9 cellular contexts compared by ENCODE assay signal in genomic region chr17:73231363-73231762, GRCh38. TPM values are rescaled to one million over a fixed set of nuclear protein-coding genes. Genes with fewer than 3 reads are reported as not detected.
DNase-seq lines count a peak whose midpoint lies in the region; ATAC-seq, FAIRE-seq and TF ChIP-seq lines count a peak whose summit lies in the region.
"Had no signal": no experiment of that assay in that cellular context is flagged by ENCODE, and none has a peak within 500 bp of the region (broad histone marks: within the 10 kb centered on the region; RNA-seq: fewer than 3 reads in every experiment).

No MANE protein-coding gene starts in this region.

- no peaks in the 10 kb centered on the region for H3K27me3 Mint-ChIP-seq in natural killer cell treated with Interleukin-12 subunit alpha and Interleukin-12 subunit beta and Interleukin-15 and Interleukin-18, amount 100 ng/mL, for 72 hours

- no peaks in the 10 kb centered on the region for H3K9me1 ChIP-seq in endothelial cell of umbilical vein (replicated peaks; ENCODE audit: control insufficient read depth, extremely low read depth, insufficient read depth, low read length)

- H3K9me3 ChIP-seq in cardiac muscle cell (ENCODE audit: low read depth) (no peaks in the 10 kb centered on the region), SK-N-MC (ENCODE audit: low read depth, low read length) (no peaks in the 10 kb centered on the region), endothelial cell of umbilical vein (replicated peaks; ENCODE audit: control insufficient read depth, insufficient read depth, low read length) (no peaks in the 10 kb centered on the region)

- no peak for TF ChIP-seq CTCF in cardiac muscle cell (IDR thresholded peaks at IDR 0.05; ENCODE audit: low read depth, low read length)
- no peak for TF ChIP-seq CTCF in endothelial cell of umbilical vein (IDR thresholded peaks at IDR 0.05; ENCODE audit: extremely low read depth in 1 of 2, insufficient read depth in 1 of 2, low read depth in 1 of 2, low read length in 2 of 2)
- TF ChIP-seq CTCF in omental fat pad (IDR thresholded peaks at IDR 0.05): no peak

- peak; percentile 38 for FAIRE-seq in endothelial cell of umbilical vein (lab: Jason Lieb, UNC)

- BruUV-seq in endothelial cell of umbilical vein (replicated peaks; lab: Mats Ljungman, UMichigan): no TSS peak

- H3K4me2 ChIP-seq in endothelial cell of umbilical vein (ENCODE audit: insufficient read depth, low read length): peak overlapping the region; percentile 92

- CTCF ChIA-PET in endothelial cell of umbilical vein (lab: Charles Lee): interaction anchor here (1.1 to 3.2 kb wide), 13 partner anchors 11 to 968 kb away, joined by 4 to 34 read pairs (median 9); partner anchors contain the start of gene COG1

- ATAC-seq in left ventricle myocardium superior (no peak), GM21381 (IDR thresholded peaks at IDR 0.05; ENCODE audit: unreplicated experiment) (no peak), omental fat pad (ENCODE audit: low FRiP score) (no peak)
- no peak for ATAC-seq in natural killer cell treated with Interleukin-12 subunit alpha and Interleukin-12 subunit beta and Interleukin-15 and Interleukin-18, amount 100 ng/mL, for 72 hours

- H3K9me3 Mint-ChIP-seq in natural killer cell treated with Interleukin-12 subunit alpha and Interleukin-12 subunit beta and Interleukin-15 and Interleukin-18, amount 100 ng/mL, for 72 hours: no peaks in the 10 kb centered on the region

- H3K4me3 Mint-ChIP-seq in natural killer cell treated with Interleukin-12 subunit alpha and Interleukin-12 subunit beta and Interleukin-15 and Interleukin-18, amount 100 ng/mL, for 72 hours: peak overlapping the region; percentile 96

- H3K27ac ChIP-seq in cardiac muscle cell: peak overlapping the region; percentile 21
- H3K27ac ChIP-seq in SK-N-MC: no peak overlapping the region
- H3K27ac ChIP-seq in endothelial cell of umbilical vein (ENCODE audit: insufficient read depth, low read depth, low read length): peak overlapping the region; percentile 83

- H3K79me2 ChIP-seq in endothelial cell of umbilical vein (ENCODE audit: control insufficient read depth, insufficient read depth, low read length): peaks cover 59% of the 10 kb centered on the region

- TF ChIP-seq POLR2A in endothelial cell of umbilical vein (IDR thresholded peaks at IDR 0.05; ENCODE audit: low read depth, low read length): no peak

- H3K36me3 Mint-ChIP-seq in natural killer cell treated with Interleukin-12 subunit alpha and Interleukin-12 subunit beta and Interleukin-15 and Interleukin-18, amount 100 ng/mL, for 72 hours: peaks cover 16% of the 10 kb centered on the region

- peak overlapping the region; percentile 95 to 97 for H3K27ac Mint-ChIP-seq in natural killer cell treated with Interleukin-12 subunit alpha and Interleukin-12 subunit beta and Interleukin-15 and Interleukin-18, amount 100 ng/mL, for 72 hours

- H3K4me1 ChIP-seq in cardiac muscle cell (ENCODE audit: low read depth) (peaks cover 14% of the 10 kb centered on the region), endothelial cell of umbilical vein (ENCODE audit: control insufficient read depth, extremely low read depth, insufficient read depth, low read length) (peaks cover 42% of the 10 kb centered on the region)

- H3K9ac ChIP-seq in SK-N-MC (ENCODE audit: insufficient read length): peak overlapping the region; percentile 94
- peak overlapping the region; percentile 81 for H3K9ac ChIP-seq in endothelial cell of umbilical vein (replicated peaks; ENCODE audit: extremely low read depth, insufficient read depth, low read length)

- DNase-seq in cardiac muscle cell (ENCODE audit: low read depth in 1 of 2, low spot score in 1 of 2): peak; percentile 27 to 41
- DNase-seq in left ventricle myocardium superior: no peak
- no peak for DNase-seq in SK-N-MC (ENCODE audit: low read depth, low spot score)
- peak; percentile 41 for DNase-seq in endothelial cell of umbilical vein (ENCODE audit: low read depth, low spot score)
- DNase-seq in natural killer cell treated with Interleukin-12 subunit alpha and Interleukin-12 subunit beta and Interleukin-15 and Interleukin-18, amount 100 ng/mL, for 72 hours (ENCODE audit: low spot score): no peak
- DNase-seq in omental fat pad (ENCODE audit: low spot score): no peak
- DNase-seq in NCI-H510A (lab: John Stamatoyannopoulos, UW): no peak

- POLR2A ChIA-PET in endothelial cell of umbilical vein (lab: Charles Lee): no interaction called here

- peak overlapping the region; percentile 86 for H3K4me3 ChIP-seq in cardiac muscle cell
- H3K4me3 ChIP-seq in SK-N-MC: peak overlapping the region; percentile 84
- H3K4me3 ChIP-seq in endothelial cell of umbilical vein (replicated peaks in 1 of 3; ENCODE audit: insufficient read depth in 1 of 3, low read depth in 1 of 3, low read length in 3 of 3): peak overlapping the region; percentile 83 to 93 (median 84)

- peak overlapping the region; percentile 90 for H2AFZ ChIP-seq in endothelial cell of umbilical vein (ENCODE audit: low read depth, low read length)

- no peaks in the 10 kb centered on the region for H3K27me3 ChIP-seq in cardiac muscle cell
- H3K27me3 ChIP-seq in endothelial cell of umbilical vein (ENCODE audit: control insufficient read depth in 2 of 2, insufficient read depth in 2 of 2, low read length in 2 of 2): no peaks in the 10 kb centered on the region

- H4K20me1 ChIP-seq in endothelial cell of umbilical vein (replicated peaks; ENCODE audit: control insufficient read depth, extremely low read depth, insufficient read depth, low read length): no peaks in the 10 kb centered on the region

- peaks cover 42 to 59% of the 10 kb centered on the region in 2 donors for H3K4me1 Mint-ChIP-seq in natural killer cell treated with Interleukin-12 subunit alpha and Interleukin-12 subunit beta and Interleukin-15 and Interleukin-18, amount 100 ng/mL, for 72 hours (ENCODE audit: low read depth in 2 of 2)

- intact Hi-C loops in left ventricle myocardium superior (cut with micrococcal nuclease) (no loop called here), endothelial cell of umbilical vein (cut with micrococcal nuclease) (loop anchor here (1.0 to 10.0 kb wide), 5 partner anchors 28 to 973 kb away; partner anchors contain the start of genes RPL38 and SLC39A11)

- H3K36me3 ChIP-seq in cardiac muscle cell: peaks cover 12% of the 10 kb centered on the region
- H3K36me3 ChIP-seq in SK-N-MC (ENCODE audit: insufficient read depth, low read length): peaks cover 21% of the 10 kb centered on the region
- peaks cover 7 to 11% of the 10 kb centered on the region in 2 experiments for H3K36me3 ChIP-seq in endothelial cell of umbilical vein (ENCODE audit: control insufficient read depth in 2 of 2, extremely low read depth in 1 of 2, insufficient read depth in 2 of 2, low read length in 2 of 2)

- dilution Hi-C loops in endothelial cell of umbilical vein (cut with MboI; ENCODE audit: extremely low pct_ligation_motif_present, low sequenced_read_pairs): no loop called here

TF ChIP-seq in endothelial cell of umbilical vein, 7 proteins besides CTCF, POLR2A, EP300 and RAD21:
- TF ChIP-seq GATA2 (IDR thresholded peaks at IDR 0.05; ENCODE audit: insufficient read depth, insufficient read length, low read depth, low read length) (peak; percentile 39), FOS (IDR thresholded peaks at IDR 0.05; ENCODE audit: borderline replicate concordance, insufficient read depth, low read length) (no peak)

RNA-seq across cellular contexts. Expression of gene CPSF4L, which starts 30.3 kb away (rescaled TPM):
- total RNA-seq in cardiac muscle cell (not detected in 2 replicates), left ventricle myocardium superior (not detected), endothelial cell of umbilical vein (not detected in 2 replicates), omental fat pad (under 1 TPM in 1 of 4 donors, not detected in 3; 0.65 TPM)
- polyA plus RNA-seq in cardiac muscle cell (not detected in 2 replicates), endothelial cell of umbilical vein (not detected in 2 replicates)
- not detected in 2 replicates for polyA plus RNA-seq in endothelial cell of umbilical vein (2011; cell fraction: cytosol; rRNA removed)
- polyA plus RNA-seq in endothelial cell of umbilical vein (2011; cell fraction: nucleus; rRNA removed): not detected in 2 replicates
- polyA plus RNA-seq in endothelial cell of umbilical vein (2012): not detected in 2 replicates
- polyA minus RNA-seq in endothelial cell of umbilical vein: not detected in 2 replicates
- polyA minus RNA-seq in endothelial cell of umbilical vein (2011; cell fraction: cytosol; rRNA and poly(A)+ RNA removed): not detected
- not detected in 2 replicates for polyA minus RNA-seq in endothelial cell of umbilical vein (2011; cell fraction: nucleus; rRNA and poly(A)+ RNA removed)
- total RNA-seq in natural killer cell treated with Interleukin-12 subunit alpha and Interleukin-12 subunit beta and Interleukin-15 and Interleukin-18, amount 100 ng/mL, for 72 hours: not detected
- total RNA-seq: lung microvascular endothelial cell had no signal

RNA-seq across cellular contexts. Expression of gene COG1, which starts 38.5 kb away (rescaled TPM):
- total RNA-seq in cardiac muscle cell: 22.1 and 37.9 TPM in 2 replicates
- polyA plus RNA-seq in cardiac muscle cell: 42.4 and 61.2 TPM in 2 replicates
- 58.2 TPM for total RNA-seq in left ventricle myocardium superior
- total RNA-seq in endothelial cell of umbilical vein: 38.6 and 39.0 TPM in 2 replicates
- polyA plus RNA-seq in endothelial cell of umbilical vein: 26.2 and 30.0 TPM in 2 replicates
- polyA plus RNA-seq in endothelial cell of umbilical vein (2011; cell fraction: cytosol; rRNA removed): 18.5 and 22.0 TPM in 2 replicates
- 91.9 and 109 TPM in 2 replicates for polyA plus RNA-seq in endothelial cell of umbilical vein (2011; cell fraction: nucleus; rRNA removed)
- 36.8 and 38.3 TPM in 2 replicates for polyA plus RNA-seq in endothelial cell of umbilical vein (2012)
- 37.6 and 39.0 TPM in 2 replicates for polyA minus RNA-seq in endothelial cell of umbilical vein
- polyA minus RNA-seq in endothelial cell of umbilical vein (2011; cell fraction: cytosol; rRNA and poly(A)+ RNA removed): 12.0 TPM
- polyA minus RNA-seq in endothelial cell of umbilical vein (2011; cell fraction: nucleus; rRNA and poly(A)+ RNA removed): 42.8 and 47.5 TPM in 2 replicates
- total RNA-seq in natural killer cell treated with Interleukin-12 subunit alpha and Interleukin-12 subunit beta and Interleukin-15 and Interleukin-18, amount 100 ng/mL, for 72 hours: 10 to 100 TPM; 27.4 to 28.0 TPM
- total RNA-seq in omental fat pad: 10 to 100 TPM; 17.0 to 40.5 (median 23.7) TPM

Comparison
In these comparisons a context has a peak if more than half of its experiments do, and no peak if none do; other contexts are left out.
1. DNase-seq: peak in cardiac muscle cell (2 of 2) and endothelial cell of umbilical vein (single experiment); none in left ventricle myocardium superior (single experiment), SK-N-MC (single experiment), natural killer cell treated with Interleukin-12 subunit alpha and Interleukin-12 subunit beta and Interleukin-15 and Interleukin-18, amount 100 ng/mL, for 72 hours (single experiment), omental fat pad (single experiment) and NCI-H510A (single experiment).
2. Peak in every context shown above with its lines, with median percentiles within 50 percentile points of each other: H3K4me3 ChIP-seq.